In genomic region chr5:167633931-167634341, GRCh38 we compare ENCODE assay signal across 17 cellular contexts.
DNase-seq lines count a peak whose midpoint lies in the region; ATAC-seq and TF ChIP-seq lines count a peak whose summit lies in the region.
"Had no signal": no experiment of that assay in that cellular context is flagged by ENCODE, and none has a peak within 500 bp of the region (broad histone marks: within the 10 kb centered on the region; RNA-seq: fewer than 3 reads in every experiment).

No MANE protein-coding gene starts in this region.

- ATAC-seq in left lung (peak; percentile 57), HG03045 (IDR thresholded peaks at IDR 0.05; ENCODE audit: unreplicated experiment) (no peak), HG02623 (IDR thresholded peaks at IDR 0.05; ENCODE audit: unreplicated experiment) (no peak)

- no peaks in the 10 kb centered on the region for H3K36me3 ChIP-seq in left lung
- H3K36me3 ChIP-seq: BE2C, prostate gland had no signal

- H3K4me1 ChIP-seq in left lung: no peaks in the 10 kb centered on the region
- H3K4me1 ChIP-seq: BE2C, prostate gland had no signal

- H3K27ac Mint-ChIP-seq in activated naive CD4-positive, alpha-beta T cell treated with anti-CD3 and anti-CD28 coated beads, Interleukin-2, amount 10 ng/mL, durations not matched to agents 7 days and 5 days: no peak overlapping the region

- no peaks in the 10 kb centered on the region for H3K27me3 ChIP-seq in left lung
- H3K27me3 ChIP-seq: BE2C had no signal

- DNase-seq in AG10803 (ENCODE audit: low read depth) (peak; percentile 99), M059J (ENCODE audit: low read depth) (peak; percentile 96), dedifferentiated amniotic fluid mesenchymal stem cell (ENCODE audit: extremely low spot score) (peak; percentile 59), left lung (no peak), NCI-H69 (lab: John Stamatoyannopoulos, UW) (no peak)
- DNase-seq in activated naive CD4-positive, alpha-beta T cell treated with anti-CD3 and anti-CD28 coated beads, Interleukin-2, amount 10 ng/mL, durations not matched to agents 7 days and 5 days: no peak
- DNase-seq: activated CD8-positive, alpha-beta memory T cell treated with anti-CD3 and anti-CD28 coated beads for 24 hours; activated effector memory CD4-positive, alpha-beta T cell treated with anti-CD3 and anti-CD28 coated beads, Interleukin-2, amount 50 U/mL, for 16 hours; BE2C; DND-41; KG1; NCI-H187 treated with DMSO at 0.1 percent for 48 hours; Right ventricle myocardium superior; stimulated activated CD4-positive, alpha-beta T cell treated with anti-CD3 and anti-CD28 coated beads, Interleukin-2, amount 100 ng/mL, for 24 hours had no signal

- no peaks in the 10 kb centered on the region for H3K4me1 Mint-ChIP-seq in activated naive CD4-positive, alpha-beta T cell treated with anti-CD3 and anti-CD28 coated beads, Interleukin-2, amount 10 ng/mL, durations not matched to agents 7 days and 5 days

- TF ChIP-seq CTCF in AG10803 (conservative IDR thresholded peaks at IDR 0.05; ENCODE audit: low read length) (no peak), left lung (IDR thresholded peaks at IDR 0.05) (no peak)

- intact Hi-C loops in left lung (cut with DNase I): no loop called here

- CTCF ChIA-PET in activated naive CD4-positive, alpha-beta T cell treated with anti-CD3 and anti-CD28 coated beads, Interleukin-2, amount 10 ng/mL, durations not matched to agents 7 days and 5 days (lab: Charles Lee): no interaction called here

- H3K4me3 Mint-ChIP-seq in activated naive CD4-positive, alpha-beta T cell treated with anti-CD3 and anti-CD28 coated beads, Interleukin-2, amount 10 ng/mL, durations not matched to agents 7 days and 5 days: no peak overlapping the region

- H3K4me3 ChIP-seq in AG10803 (ENCODE audit: low read length) (no peak overlapping the region), left lung (no peak overlapping the region)
- H3K4me3 ChIP-seq: prostate gland had no signal

- no peak overlapping the region for H3K27ac ChIP-seq in left lung
- H3K27ac ChIP-seq: prostate gland had no signal

- no peaks in the 10 kb centered on the region for H3K9me3 ChIP-seq in left lung
- H3K9me3 ChIP-seq: BE2C, prostate gland had no signal

- H3K36me3 Mint-ChIP-seq in activated naive CD4-positive, alpha-beta T cell treated with anti-CD3 and anti-CD28 coated beads, Interleukin-2, amount 10 ng/mL, durations not matched to agents 7 days and 5 days: no peaks in the 10 kb centered on the region

- peaks cover 1% of the 10 kb centered on the region for H3K9me3 Mint-ChIP-seq in activated naive CD4-positive, alpha-beta T cell treated with anti-CD3 and anti-CD28 coated beads, Interleukin-2, amount 10 ng/mL, durations not matched to agents 7 days and 5 days

- no peaks in the 10 kb centered on the region for H3K27me3 Mint-ChIP-seq in activated naive CD4-positive, alpha-beta T cell treated with anti-CD3 and anti-CD28 coated beads, Interleukin-2, amount 10 ng/mL, durations not matched to agents 7 days and 5 days

Comparison
In these comparisons a context has a peak if more than half of its experiments do, and no peak if none do; other contexts are left out.
1. DNase-seq: peak in AG10803 (single experiment), M059J (single experiment) and dedifferentiated amniotic fluid mesenchymal stem cell (single experiment); none in left lung (0 of 2), NCI-H69 (single experiment) and activated naive CD4-positive, alpha-beta T cell treated with anti-CD3 and anti-CD28 coated beads, Interleukin-2, amount 10 ng/mL, durations not matched to agents 7 days and 5 days (single experiment).